In the genomic region with DNA sequence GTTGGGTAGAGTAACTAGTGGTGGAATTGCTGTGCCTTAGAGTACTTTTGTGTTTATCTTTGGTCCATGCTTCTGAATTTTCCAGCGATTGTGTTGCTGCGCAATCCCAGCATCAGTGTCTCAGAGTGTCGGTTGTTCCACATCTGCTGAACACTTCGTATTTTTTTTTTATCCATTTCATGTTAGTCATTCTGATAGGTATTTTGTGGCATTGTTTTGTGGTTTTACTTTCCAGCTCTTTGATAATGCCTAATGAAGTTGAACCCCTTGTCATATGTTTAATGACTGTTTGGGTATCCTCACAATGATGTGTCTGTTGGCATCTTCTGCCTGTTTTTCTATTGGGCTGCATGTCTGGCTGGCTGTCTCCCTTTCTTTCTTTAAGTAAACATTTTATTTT, we compare ENCODE assay signal across 1 cellular context.
TF ChIP-seq lines count a peak whose summit lies in the region.

No MANE protein-coding gene starts in this region.

TF ChIP-seq in GM12878, 131 proteins besides CTCF, POLR2A, EP300 and RAD21:
- TF ChIP-seq CBX3 (IDR thresholded peaks at IDR 0.05; ENCODE audit: borderline replicate concordance, low read depth), result no peak
- TF ChIP-seq CBFB (IDR thresholded peaks at IDR 0.05; ENCODE audit: low read depth), result no peak
- TF ChIP-seq RUNX3 (IDR thresholded peaks at IDR 0.05; ENCODE audit: low read length), result peak; percentile 76
- no peak for TF ChIP-seq NR2F1 (conservative IDR thresholded peaks at IDR 0.05)
- no peak for TF ChIP-seq EED (IDR thresholded peaks at IDR 0.05; ENCODE audit: low read depth)
- no peak for TF ChIP-seq GABPA (IDR thresholded peaks at IDR 0.05; ENCODE audit: low read depth)
- TF ChIP-seq, protein P1, sequence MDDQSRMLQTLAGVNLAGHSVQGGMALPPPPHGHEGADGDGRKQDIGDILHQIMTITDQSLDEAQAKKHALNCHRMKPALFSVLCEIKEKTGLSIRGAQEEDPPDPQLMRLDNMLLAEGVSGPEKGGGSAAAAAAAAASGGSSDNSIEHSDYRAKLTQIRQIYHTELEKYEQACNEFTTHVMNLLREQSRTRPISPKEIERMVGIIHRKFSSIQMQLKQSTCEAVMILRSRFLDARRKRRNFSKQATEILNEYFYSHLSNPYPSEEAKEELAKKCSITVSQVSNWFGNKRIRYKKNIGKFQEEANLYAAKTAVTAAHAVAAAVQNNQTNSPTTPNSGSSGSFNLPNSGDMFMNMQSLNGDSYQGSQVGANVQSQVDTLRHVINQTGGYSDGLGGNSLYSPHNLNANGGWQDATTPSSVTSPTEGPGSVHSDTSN (IDR thresholded peaks at IDR 0.05; ENCODE audit: insufficient replicate concordance, low read depth, low read length), result no peak
- TF ChIP-seq NBN (IDR thresholded peaks at IDR 0.05), result no peak
- no peak for TF ChIP-seq NFYA (IDR thresholded peaks at IDR 0.05; ENCODE audit: borderline replicate concordance, low read depth, low read length)
- TF ChIP-seq, protein P2, sequence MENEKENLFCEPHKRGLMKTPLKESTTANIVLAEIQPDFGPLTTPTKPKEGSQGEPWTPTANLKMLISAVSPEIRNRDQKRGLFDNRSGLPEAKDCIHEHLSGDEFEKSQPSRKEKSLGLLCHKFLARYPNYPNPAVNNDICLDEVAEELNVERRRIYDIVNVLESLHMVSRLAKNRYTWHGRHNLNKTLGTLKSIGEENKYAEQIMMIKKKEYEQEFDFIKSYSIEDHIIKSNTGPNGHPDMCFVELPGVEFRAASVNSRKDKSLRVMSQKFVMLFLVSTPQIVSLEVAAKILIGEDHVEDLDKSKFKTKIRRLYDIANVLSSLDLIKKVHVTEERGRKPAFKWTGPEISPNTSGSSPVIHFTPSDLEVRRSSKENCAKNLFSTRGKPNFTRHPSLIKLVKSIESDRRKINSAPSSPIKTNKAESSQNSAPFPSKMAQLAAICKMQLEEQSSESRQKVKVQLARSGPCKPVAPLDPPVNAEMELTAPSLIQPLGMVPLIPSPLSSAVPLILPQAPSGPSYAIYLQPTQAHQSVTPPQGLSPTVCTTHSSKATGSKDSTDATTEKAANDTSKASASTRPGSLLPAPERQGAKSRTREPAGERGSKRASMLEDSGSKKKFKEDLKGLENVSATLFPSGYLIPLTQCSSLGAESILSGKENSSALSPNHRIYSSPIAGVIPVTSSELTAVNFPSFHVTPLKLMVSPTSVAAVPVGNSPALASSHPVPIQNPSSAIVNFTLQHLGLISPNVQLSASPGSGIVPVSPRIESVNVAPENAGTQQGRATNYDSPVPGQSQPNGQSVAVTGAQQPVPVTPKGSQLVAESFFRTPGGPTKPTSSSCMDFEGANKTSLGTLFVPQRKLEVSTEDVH (IDR thresholded peaks at IDR 0.05; ENCODE audit: low read depth, partially characterized antibody), result no peak
- TF ChIP-seq SMARCA5 (IDR thresholded peaks at IDR 0.05), result no peak
- peak; percentile 61; the same call in 1 of the 2 replicates for TF ChIP-seq TCF7 (IDR thresholded peaks at IDR 0.05; ENCODE audit: borderline replicate concordance)
- no peak for TF ChIP-seq RELA (IDR thresholded peaks at IDR 0.05; ENCODE audit: borderline replicate concordance, partially characterized antibody)
- TF ChIP-seq POLR2AphosphoS2 (IDR thresholded peaks at IDR 0.05; ENCODE audit: low read depth, low read length), result no peak
- peak; percentile 41; the same call in 1 of the 2 replicates for TF ChIP-seq JUNB (IDR thresholded peaks at IDR 0.05)
- TF ChIP-seq, protein P3, sequence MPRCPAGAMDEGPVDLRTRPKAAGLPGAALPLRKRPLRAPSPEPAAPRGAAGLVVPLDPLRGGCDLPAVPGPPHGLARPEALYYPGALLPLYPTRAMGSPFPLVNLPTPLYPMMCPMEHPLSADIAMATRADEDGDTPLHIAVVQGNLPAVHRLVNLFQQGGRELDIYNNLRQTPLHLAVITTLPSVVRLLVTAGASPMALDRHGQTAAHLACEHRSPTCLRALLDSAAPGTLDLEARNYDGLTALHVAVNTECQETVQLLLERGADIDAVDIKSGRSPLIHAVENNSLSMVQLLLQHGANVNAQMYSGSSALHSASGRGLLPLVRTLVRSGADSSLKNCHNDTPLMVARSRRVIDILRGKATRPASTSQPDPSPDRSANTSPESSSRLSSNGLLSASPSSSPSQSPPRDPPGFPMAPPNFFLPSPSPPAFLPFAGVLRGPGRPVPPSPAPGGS (IDR thresholded peaks at IDR 0.05; ENCODE audit: borderline replicate concordance, insufficient read depth, low read depth, low read length, poor library complexity, severe bottlenecking), result no peak
- TF ChIP-seq, protein P4, sequence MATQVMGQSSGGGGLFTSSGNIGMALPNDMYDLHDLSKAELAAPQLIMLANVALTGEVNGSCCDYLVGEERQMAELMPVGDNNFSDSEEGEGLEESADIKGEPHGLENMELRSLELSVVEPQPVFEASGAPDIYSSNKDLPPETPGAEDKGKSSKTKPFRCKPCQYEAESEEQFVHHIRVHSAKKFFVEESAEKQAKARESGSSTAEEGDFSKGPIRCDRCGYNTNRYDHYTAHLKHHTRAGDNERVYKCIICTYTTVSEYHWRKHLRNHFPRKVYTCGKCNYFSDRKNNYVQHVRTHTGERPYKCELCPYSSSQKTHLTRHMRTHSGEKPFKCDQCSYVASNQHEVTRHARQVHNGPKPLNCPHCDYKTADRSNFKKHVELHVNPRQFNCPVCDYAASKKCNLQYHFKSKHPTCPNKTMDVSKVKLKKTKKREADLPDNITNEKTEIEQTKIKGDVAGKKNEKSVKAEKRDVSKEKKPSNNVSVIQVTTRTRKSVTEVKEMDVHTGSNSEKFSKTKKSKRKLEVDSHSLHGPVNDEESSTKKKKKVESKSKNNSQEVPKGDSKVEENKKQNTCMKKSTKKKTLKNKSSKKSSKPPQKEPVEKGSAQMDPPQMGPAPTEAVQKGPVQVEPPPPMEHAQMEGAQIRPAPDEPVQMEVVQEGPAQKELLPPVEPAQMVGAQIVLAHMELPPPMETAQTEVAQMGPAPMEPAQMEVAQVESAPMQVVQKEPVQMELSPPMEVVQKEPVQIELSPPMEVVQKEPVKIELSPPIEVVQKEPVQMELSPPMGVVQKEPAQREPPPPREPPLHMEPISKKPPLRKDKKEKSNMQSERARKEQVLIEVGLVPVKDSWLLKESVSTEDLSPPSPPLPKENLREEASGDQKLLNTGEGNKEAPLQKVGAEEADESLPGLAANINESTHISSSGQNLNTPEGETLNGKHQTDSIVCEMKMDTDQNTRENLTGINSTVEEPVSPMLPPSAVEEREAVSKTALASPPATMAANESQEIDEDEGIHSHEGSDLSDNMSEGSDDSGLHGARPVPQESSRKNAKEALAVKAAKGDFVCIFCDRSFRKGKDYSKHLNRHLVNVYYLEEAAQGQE (IDR thresholded peaks at IDR 0.05; ENCODE audit: low read depth, low read length), result no peak
- TF ChIP-seq EGR1 (IDR thresholded peaks at IDR 0.05; ENCODE audit: borderline replicate concordance in 1 of 2, low read depth in 2 of 2, low read length in 2 of 2), result no peak
- TF ChIP-seq SMAD1 (IDR thresholded peaks at IDR 0.05; ENCODE audit: low read depth, partially characterized antibody), result no peak
- no peak for TF ChIP-seq SIN3A (IDR thresholded peaks at IDR 0.05; ENCODE audit: low read depth, low read length)
- TF ChIP-seq, protein P5, sequence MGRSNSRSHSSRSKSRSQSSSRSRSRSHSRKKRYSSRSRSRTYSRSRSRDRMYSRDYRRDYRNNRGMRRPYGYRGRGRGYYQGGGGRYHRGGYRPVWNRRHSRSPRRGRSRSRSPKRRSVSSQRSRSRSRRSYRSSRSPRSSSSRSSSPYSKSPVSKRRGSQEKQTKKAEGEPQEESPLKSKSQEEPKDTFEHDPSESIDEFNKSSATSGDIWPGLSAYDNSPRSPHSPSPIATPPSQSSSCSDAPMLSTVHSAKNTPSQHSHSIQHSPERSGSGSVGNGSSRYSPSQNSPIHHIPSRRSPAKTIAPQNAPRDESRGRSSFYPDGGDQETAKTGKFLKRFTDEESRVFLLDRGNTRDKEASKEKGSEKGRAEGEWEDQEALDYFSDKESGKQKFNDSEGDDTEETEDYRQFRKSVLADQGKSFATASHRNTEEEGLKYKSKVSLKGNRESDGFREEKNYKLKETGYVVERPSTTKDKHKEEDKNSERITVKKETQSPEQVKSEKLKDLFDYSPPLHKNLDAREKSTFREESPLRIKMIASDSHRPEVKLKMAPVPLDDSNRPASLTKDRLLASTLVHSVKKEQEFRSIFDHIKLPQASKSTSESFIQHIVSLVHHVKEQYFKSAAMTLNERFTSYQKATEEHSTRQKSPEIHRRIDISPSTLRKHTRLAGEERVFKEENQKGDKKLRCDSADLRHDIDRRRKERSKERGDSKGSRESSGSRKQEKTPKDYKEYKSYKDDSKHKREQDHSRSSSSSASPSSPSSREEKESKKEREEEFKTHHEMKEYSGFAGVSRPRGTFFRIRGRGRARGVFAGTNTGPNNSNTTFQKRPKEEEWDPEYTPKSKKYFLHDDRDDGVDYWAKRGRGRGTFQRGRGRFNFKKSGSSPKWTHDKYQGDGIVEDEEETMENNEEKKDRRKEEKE (IDR thresholded peaks at IDR 0.05), result no peak
- TF ChIP-seq ZNF384 (IDR thresholded peaks at IDR 0.05; ENCODE audit: borderline replicate concordance, low read depth, low read length), result no peak
